ENCODE assay signal across 15 cellular contexts in genomic region chr20:709864-710761, GRCh38. TPM values are rescaled to one million over a fixed set of nuclear protein-coding genes. Genes with fewer than 3 reads are reported as not detected.
DNase-seq lines count a peak whose midpoint lies in the region; ATAC-seq, FAIRE-seq and TF ChIP-seq lines count a peak whose summit lies in the region.
"Had no signal": no experiment of that assay in that cellular context is flagged by ENCODE, and none has a peak within 500 bp of the region (broad histone marks: within the 10 kb centered on the region; RNA-seq: fewer than 3 reads in every experiment).

No MANE protein-coding gene starts in this region.

- peaks cover 3% of the 10 kb centered on the region for H3K36me3 Mint-ChIP-seq in neural progenitor cell
- H3K36me3 Mint-ChIP-seq in naive thymus-derived CD8-positive, alpha-beta T cell: peaks cover 0 to 12% (median 4%) of the 10 kb centered on the region in 3 donors
- H3K36me3 Mint-ChIP-seq: CD4-positive, CD25-positive, alpha-beta regulatory T cell had no signal

- H3K27ac ChIP-seq in heart right ventricle (no peak overlapping the region), neural progenitor cell (no peak overlapping the region)
- H3K27ac ChIP-seq: ascending aorta, right lobe of liver had no signal

- H3K4me3 ChIP-seq in heart right ventricle: peak overlapping the region in 9 of 10 donors; percentile 10 to 45 (median 35)
- H3K4me3 ChIP-seq in neural progenitor cell: peak overlapping the region; percentile 67
- H3K4me3 ChIP-seq: MG63, right lobe of liver had no signal

- peaks cover 20% of the 10 kb centered on the region for H3K9me3 Mint-ChIP-seq in neural progenitor cell
- H3K9me3 Mint-ChIP-seq in naive thymus-derived CD8-positive, alpha-beta T cell: peaks cover 0 to 17% (median 9%) of the 10 kb centered on the region in 9 donors

- peak overlapping the region; percentile 48 for H3K4me3 Mint-ChIP-seq in neural progenitor cell
- no peak overlapping the region for H3K4me3 Mint-ChIP-seq in naive thymus-derived CD8-positive, alpha-beta T cell
- H3K4me3 Mint-ChIP-seq: activated T-cell treated with anti-CD3 and anti-CD28 coated beads, Interleukin-2, amount 50 U/mL, for 24 hours; CD4-positive, CD25-positive, alpha-beta regulatory T cell had no signal

- no peak overlapping the region for H3K27ac Mint-ChIP-seq in neural progenitor cell
- no peak overlapping the region for H3K27ac Mint-ChIP-seq in naive thymus-derived CD8-positive, alpha-beta T cell
- H3K27ac Mint-ChIP-seq: activated T-cell treated with anti-CD3 and anti-CD28 coated beads, Interleukin-2, amount 50 U/mL, for 24 hours; CD4-positive, CD25-positive, alpha-beta regulatory T cell had no signal

- H3K4me2 ChIP-seq in neural progenitor cell: peak overlapping the region; percentile 88

- WGBS in heart right ventricle, 2 donors: 7 to 9% methylated on average over 53 to 74 of the region's 74 CpGs

- no peak for FAIRE-seq in D721Med (lab: Jason Lieb, UNC)

- H3K27me3 ChIP-seq in heart right ventricle: peaks cover 0 to 45% (median 28%) of the 10 kb centered on the region in 7 donors
- H3K27me3 ChIP-seq in neural progenitor cell: peaks cover 41% of the 10 kb centered on the region
- H3K27me3 ChIP-seq: MG63 had no signal

- H3K9me3 ChIP-seq in heart right ventricle (peaks cover 0 to 31% (median 6%) of the 10 kb centered on the region in 11 donors), neural progenitor cell (ENCODE audit: low read depth) (no peaks in the 10 kb centered on the region)
- H3K9me3 ChIP-seq: right lobe of liver had no signal

- peaks cover 19% of the 10 kb centered on the region for H3K4me1 Mint-ChIP-seq in neural progenitor cell
- peaks cover 2 to 7% (median 4%) of the 10 kb centered on the region in 4 donors for H3K4me1 Mint-ChIP-seq in naive thymus-derived CD8-positive, alpha-beta T cell

- ATAC-seq in heart right ventricle (peak in 2 of 8 donors; percentile 11 to 18), HG03565 (IDR thresholded peaks at IDR 0.05; ENCODE audit: unreplicated experiment) (no peak), HG03039 (IDR thresholded peaks at IDR 0.05; ENCODE audit: unreplicated experiment) (no peak)
- no peak for ATAC-seq in naive thymus-derived CD8-positive, alpha-beta T cell
- ATAC-seq: activated CD4-positive, CD25-positive, alpha-beta regulatory T cell treated with anti-CD3 and anti-CD28 coated beads, Interleukin-2, amount 50 U/mL, for 24 hours had no signal

- H4K20me1 ChIP-seq in neural progenitor cell (ENCODE audit: low read depth): no peaks in the 10 kb centered on the region

- H3K36me3 ChIP-seq in heart right ventricle: no peaks in the 10 kb centered on the region
- no peaks in the 10 kb centered on the region for H3K36me3 ChIP-seq in neural progenitor cell
- H3K36me3 ChIP-seq: ascending aorta, MG63, right lobe of liver had no signal

- peaks cover 26% of the 10 kb centered on the region for H3F3A ChIP-seq in neural progenitor cell (ENCODE audit: low read depth)

- peak overlapping the region; percentile 93 for H2AFZ ChIP-seq in neural progenitor cell (replicated peaks)

- H3K4me1 ChIP-seq in heart right ventricle (peaks cover 0 to 8% (median 4%) of the 10 kb centered on the region in 9 donors), neural progenitor cell (peaks cover 5% of the 10 kb centered on the region)
- H3K4me1 ChIP-seq: ascending aorta, right lobe of liver had no signal

- intact Hi-C loops in heart right ventricle (cut with DNase I): no loop called here

- H3K79me2 ChIP-seq in neural progenitor cell (ENCODE audit: low read depth): no peaks in the 10 kb centered on the region

- TF ChIP-seq CTCF in D721Med (IDR thresholded peaks at IDR 0.05; ENCODE audit: insufficient read depth, missing control alignments): no peak
- no peak for TF ChIP-seq CTCF in heart right ventricle (IDR thresholded peaks at IDR 0.05)
- TF ChIP-seq CTCF in neural progenitor cell (IDR thresholded peaks at IDR 0.05): no peak

- POLR2A ChIA-PET in naive thymus-derived CD8-positive, alpha-beta T cell (lab: Charles Lee): no interaction called here

- DNase-seq in D721Med (ENCODE audit: insufficient read length, low spot score): peak; percentile 37
- DNase-seq in NCI-H1694 treated with DMSO at 0.1 percent for 48 hours (lab: John Stamatoyannopoulos, UW): peak; percentile 11
- DNase-seq in heart right ventricle: no peak
- DNase-seq in neural progenitor cell (ENCODE audit: low spot score): peak; percentile 73
- no peak for DNase-seq in naive thymus-derived CD8-positive, alpha-beta T cell
- no peak for DNase-seq in KG1 (lab: John Stamatoyannopoulos, UW)
- DNase-seq: activated T-cell treated with anti-CD3 and anti-CD28 coated beads, Interleukin-2, amount 50 U/mL, for 24 hours; CD4-positive, CD25-positive, alpha-beta regulatory T cell; MG63 had no signal

- no peak overlapping the region for H3K9ac ChIP-seq in neural progenitor cell

- peaks cover 30% of the 10 kb centered on the region for H3K27me3 Mint-ChIP-seq in neural progenitor cell (ENCODE audit: insufficient read depth, low read depth)
- H3K27me3 Mint-ChIP-seq in naive thymus-derived CD8-positive, alpha-beta T cell: peaks cover 23 to 59% (median 36%) of the 10 kb centered on the region in 5 donors

RNA-seq across cellular contexts. Expression of gene SCRT2, which starts 34.5 kb away (rescaled TPM):
- total RNA-seq in heart right ventricle (not detected), neural progenitor cell (ENCODE audit: low replicate concordance) (not detected in 2 replicates)
- polyA plus RNA-seq in heart right ventricle: not detected
- not detected for total RNA-seq in naive thymus-derived CD8-positive, alpha-beta T cell
- polyA plus RNA-seq in naive thymus-derived CD8-positive, alpha-beta T cell: not detected
- total RNA-seq: ascending aorta; CD4-positive, CD25-positive, alpha-beta regulatory T cell; mononuclear cell; right lobe of liver had no signal
- polyA plus RNA-seq: CD4-positive, CD25-positive, alpha-beta regulatory T cell had no signal

RNA-seq across cellular contexts. Expression of gene SRXN1, which starts 57.1 kb away (rescaled TPM):
- 10 to 100 TPM; 21.4 to 42.0 (median 30.9) TPM for total RNA-seq in heart right ventricle
- 10 to 100 TPM; 11.9 to 32.8 TPM for polyA plus RNA-seq in heart right ventricle
- total RNA-seq in neural progenitor cell (ENCODE audit: low replicate concordance): 6.8 and 12.8 TPM in 2 replicates
- 1 to 10 TPM; 2.4 to 2.6 TPM for total RNA-seq in naive thymus-derived CD8-positive, alpha-beta T cell
- polyA plus RNA-seq in naive thymus-derived CD8-positive, alpha-beta T cell: 10 to 100 TPM in 1 of 3 donors, under 1 TPM in 2; 0.26 to 15.6 (median 0.86) TPM

RNA-seq across cellular contexts. Expression of gene SLC52A3, which starts 58.2 kb away (rescaled TPM):
- total RNA-seq in heart right ventricle: 1 to 10 TPM; 1.5 to 5.7 (median 2.6) TPM
- polyA plus RNA-seq in heart right ventricle: 1 to 10 TPM; 2.8 to 3.6 TPM
- total RNA-seq in neural progenitor cell (ENCODE audit: low replicate concordance): 0.56 TPM in 1 of 2 replicates, not detected in the other
- under 1 TPM in 1 of 2 experiments, not detected in 1; 0.19 TPM for total RNA-seq in naive thymus-derived CD8-positive, alpha-beta T cell
- polyA plus RNA-seq in naive thymus-derived CD8-positive, alpha-beta T cell: under 1 TPM in 1 of 3 donors, not detected in 2; 0.09 TPM
- total RNA-seq: CD4-positive, CD25-positive, alpha-beta regulatory T cell; mononuclear cell had no signal
- polyA plus RNA-seq: CD4-positive, CD25-positive, alpha-beta regulatory T cell had no signal

Comparison
In these comparisons a context has a peak if more than half of its experiments do, and no peak if none do; other contexts are left out.
1. DNase-seq: peak in D721Med (single experiment), NCI-H1694 treated with DMSO at 0.1 percent for 48 hours (single experiment) and neural progenitor cell (single experiment); none in heart right ventricle (0 of 2), naive thymus-derived CD8-positive, alpha-beta T cell (0 of 10) and KG1 (single experiment).